In genomic region chr10:27995311-27995710, GRCh38 we compare ENCODE assay signal across 2 cellular contexts.
TF ChIP-seq lines count a peak whose summit lies in the region.

No MANE protein-coding gene starts in this region.

TF ChIP-seq in GM23338, 12 proteins besides CTCF, POLR2A, EP300 and RAD21 (continued from another document):
- no peak for TF ChIP-seq ETS1 (IDR thresholded peaks at IDR 0.05)
- TF ChIP-seq STAT1 (IDR thresholded peaks at IDR 0.05; ENCODE audit: unreplicated experiment), result no peak
- no peak for TF ChIP-seq CREB1 (CRISPR knock-in tag; IDR thresholded peaks at IDR 0.05; ENCODE audit: low read depth)
- TF ChIP-seq ZNF462 (CRISPR knock-in tag; IDR thresholded peaks at IDR 0.05), result no peak
- TF ChIP-seq EZH2 (IDR thresholded peaks at IDR 0.05; ENCODE audit: low read depth, unreplicated experiment), result no peak
- no peak for TF ChIP-seq EZH2phosphoT487 (IDR thresholded peaks at IDR 0.05; ENCODE audit: unreplicated experiment)
- TF ChIP-seq ZNF331 (CRISPR knock-in tag; IDR thresholded peaks at IDR 0.05; ENCODE audit: low read depth), result no peak

TF ChIP-seq in H1, 55 proteins besides CTCF, POLR2A, EP300 and RAD21 (continued from another document):
- no peak for TF ChIP-seq TAF7 (optimal IDR thresholded peaks at IDR 0.05; ENCODE audit: borderline replicate concordance, low read depth, low read length)
- TF ChIP-seq KDM5A (IDR thresholded peaks at IDR 0.05; ENCODE audit: low read length), result no peak
- TF ChIP-seq SIRT6 (IDR thresholded peaks at IDR 0.05; ENCODE audit: low read length), result no peak
- no peak for TF ChIP-seq RFX5 (IDR thresholded peaks at IDR 0.05; ENCODE audit: borderline replicate concordance, low read depth, low read length)
